33 cellular contexts compared by ENCODE assay signal in genomic region chr2:99260184-99260583, GRCh38. TPM values are rescaled to one million over a fixed set of nuclear protein-coding genes. Genes with fewer than 3 reads are reported as not detected.
"Had no signal": no experiment of that assay in that cellular context is flagged by ENCODE, and none has a peak within 500 bp of the region (broad histone marks: within the 10 kb centered on the region; RNA-seq: fewer than 3 reads in every experiment).

No MANE protein-coding gene starts in this region.

- H3K4me1 ChIP-seq: stomach, suprapubic skin, testis, thyroid gland, tibial artery, tibial nerve, transverse colon, upper lobe of left lung, upper lobe of right lung, uterus, vagina had no signal

- H3K36me3 Mint-ChIP-seq: stimulated activated effector memory CD8-positive, alpha-beta T cell treated with anti-CD3 and anti-CD28 coated beads, Interleukin-12 subunit alpha, Interleukin-12 subunit beta, amount 100 ng/mL, for 72 hours; stimulated activated memory B cell treated with anti-CD40 and anti-IgM and Interleukin-4, amounts not matched to agents 10 μg/mL and 1 μg/mL and 100 μg/mL, for 72 hours; type B pancreatic cell had no signal

- H3K4me3 ChIP-seq: stomach, suprapubic skin, testis, thoracic aorta, thyroid gland, tibial artery, tibial nerve, transverse colon, upper lobe of left lung, upper lobe of right lung, uterus, vagina had no signal

- H3K27me3 ChIP-seq: stomach, suprapubic skin, testis, thyroid gland, tibial artery, tibial nerve, transverse colon, upper lobe of left lung, upper lobe of right lung, uterus, vagina had no signal

- H3K27me3 Mint-ChIP-seq: stimulated activated memory B cell treated with anti-CD40 and anti-IgM and Interleukin-4, amounts not matched to agents 10 μg/mL and 1 μg/mL and 100 μg/mL, for 72 hours; stimulated activated naive B cell treated with anti-CD40 and anti-IgM and Interleukin-4, amounts not matched to agents 10 μg/mL and 1 μg/mL and 100 μg/mL, for 72 hours; stimulated activated naive CD8-positive, alpha-beta T cell treated with anti-CD3 and anti-CD28 coated beads, Interleukin-15, amount 100 ng/mL, for 72 hours; stimulated activated naive CD8-positive, alpha-beta T cell treated with anti-CD3 and anti-CD28 coated beads, Interleukin-15, Interleukin-2, amounts not matched to agents 100 ng/mL and 50 ng/mL, for 24 hours; type B pancreatic cell had no signal

- H3K27ac ChIP-seq: stomach, suprapubic skin, testis, thoracic aorta, thyroid gland, tibial artery, tibial nerve, transverse colon, upper lobe of left lung, upper lobe of right lung, uterus, vagina had no signal

- H3K27ac Mint-ChIP-seq: stimulated activated effector memory CD8-positive, alpha-beta T cell treated with anti-CD3 and anti-CD28 coated beads, Interleukin-12 subunit alpha, Interleukin-12 subunit beta, amount 100 ng/mL, for 72 hours; stimulated activated memory B cell treated with anti-CD40 and anti-IgM and Interleukin-4, amounts not matched to agents 10 μg/mL and 1 μg/mL and 100 μg/mL, for 72 hours; stimulated activated naive B cell treated with anti-CD40 and anti-IgM and Interleukin-4, amounts not matched to agents 10 μg/mL and 1 μg/mL and 100 μg/mL, for 72 hours; stimulated activated naive CD8-positive, alpha-beta T cell treated with anti-CD3 and anti-CD28 coated beads, Interleukin-15, Interleukin-2, amounts not matched to agents 100 ng/mL and 50 ng/mL, for 24 hours; type B pancreatic cell had no signal

- FAIRE-seq: urothelium cell line had no signal

- H3K36me3 ChIP-seq: suprapubic skin, thoracic aorta, thyroid gland, transverse colon, upper lobe of left lung, upper lobe of right lung, uterus, vagina had no signal

- ATAC-seq: stimulated activated effector memory CD8-positive, alpha-beta T cell treated with anti-CD3 and anti-CD28 coated beads, Interleukin-12 subunit alpha, Interleukin-12 subunit beta, amount 100 ng/mL, for 72 hours; stimulated activated memory B cell treated with anti-CD40 and anti-IgM and Interleukin-4, amounts not matched to agents 10 μg/mL and 1 μg/mL and 100 μg/mL, for 72 hours; stimulated activated naive B cell treated with anti-CD40 and anti-IgM and Interleukin-4, amounts not matched to agents 10 μg/mL and 1 μg/mL and 100 μg/mL, for 72 hours; stimulated activated naive CD8-positive, alpha-beta T cell treated with anti-CD3 and anti-CD28 coated beads, Interleukin-15, amount 100 ng/mL, for 72 hours; stimulated activated naive CD8-positive, alpha-beta T cell treated with anti-CD3 and anti-CD28 coated beads, Interleukin-15, Interleukin-2, amounts not matched to agents 100 U/mL and 50 U/mL, for 24 hours; upper lobe of right lung had no signal

- H3K9me3 ChIP-seq: stomach, suprapubic skin, testis, thoracic aorta, thyroid gland, tibial nerve, transverse colon, upper lobe of left lung, upper lobe of right lung, uterus, vagina had no signal

- H3K4me3 Mint-ChIP-seq: stimulated activated effector memory CD8-positive, alpha-beta T cell treated with anti-CD3 and anti-CD28 coated beads, Interleukin-12 subunit alpha, Interleukin-12 subunit beta, amount 100 ng/mL, for 72 hours; stimulated activated memory B cell treated with anti-CD40 and anti-IgM and Interleukin-4, amounts not matched to agents 10 μg/mL and 1 μg/mL and 100 μg/mL, for 72 hours; stimulated activated naive B cell treated with anti-CD40 and anti-IgM and Interleukin-4, amounts not matched to agents 10 μg/mL and 1 μg/mL and 100 μg/mL, for 72 hours; stimulated activated naive CD8-positive, alpha-beta T cell treated with anti-CD3 and anti-CD28 coated beads, Interleukin-15, amount 100 ng/mL, for 72 hours; stimulated activated naive CD8-positive, alpha-beta T cell treated with anti-CD3 and anti-CD28 coated beads, Interleukin-15, Interleukin-2, amounts not matched to agents 100 ng/mL and 50 ng/mL, for 24 hours; type B pancreatic cell had no signal

- DNase-seq: stimulated activated CD4-positive, alpha-beta T cell treated with anti-CD3 and anti-CD28 coated beads, Interleukin-2, amount 100 ng/mL, for 48 hours; stimulated activated CD4-positive, alpha-beta T cell treated with anti-CD3 and anti-CD28 coated beads, Interleukin-4, amount 100 ng/mL, for 1 hour; stimulated activated CD4-positive, alpha-beta T cell treated with anti-CD3 and anti-CD28 coated beads, Interleukin-4, amount 100 ng/mL, for 24 hours; stimulated activated CD4-positive, alpha-beta T cell treated with anti-CD3 and anti-CD28 coated beads, Interleukin-4, amount 100 ng/mL, for 4 hours; stimulated activated CD8-positive, alpha-beta memory T cell treated with anti-CD3 and anti-CD28 coated beads, Interleukin-4, amount 100 ng/mL, for 48 hours; stimulated activated naive B cell treated with anti-CD40 and anti-IgM and Interleukin-4, amounts not matched to agents 10 μg/mL and 1 μg/mL and 100 μg/mL, for 72 hours; stimulated activated naive CD4-positive, alpha-beta T cell; stimulated activated naive CD4-positive, alpha-beta T cell treated with Interleukin-2 at 50 U/mL for 16 hours; stimulated activated naive CD8-positive, alpha-beta T cell treated with anti-CD3 and anti-CD28 coated beads, Interleukin-15, amount 100 ng/mL, for 72 hours; stimulated activated naive CD8-positive, alpha-beta T cell treated with anti-CD3 and anti-CD28 coated beads, Interleukin-15, Interleukin-2, amounts not matched to agents 100 U/mL and 50 U/mL, for 24 hours; stomach; substantia nigra; testis; thyroid gland; tibial artery; transverse colon; trophoblast cell; upper lobe of left lung; upper lobe of right lung; uterus had no signal

- H3K4me1 Mint-ChIP-seq: stimulated activated effector memory CD8-positive, alpha-beta T cell treated with anti-CD3 and anti-CD28 coated beads, Interleukin-12 subunit alpha, Interleukin-12 subunit beta, amount 100 ng/mL, for 72 hours; stimulated activated memory B cell treated with anti-CD40 and anti-IgM and Interleukin-4, amounts not matched to agents 10 μg/mL and 1 μg/mL and 100 μg/mL, for 72 hours; stimulated activated naive B cell treated with anti-CD40 and anti-IgM and Interleukin-4, amounts not matched to agents 10 μg/mL and 1 μg/mL and 100 μg/mL, for 72 hours; stimulated activated naive CD8-positive, alpha-beta T cell treated with anti-CD3 and anti-CD28 coated beads, Interleukin-15, amount 100 ng/mL, for 72 hours had no signal

- H3K9me3 Mint-ChIP-seq: stimulated activated effector memory CD8-positive, alpha-beta T cell treated with anti-CD3 and anti-CD28 coated beads, Interleukin-12 subunit alpha, Interleukin-12 subunit beta, amount 100 ng/mL, for 72 hours; stimulated activated memory B cell treated with anti-CD40 and anti-IgM and Interleukin-4, amounts not matched to agents 10 μg/mL and 1 μg/mL and 100 μg/mL, for 72 hours; stimulated activated naive B cell treated with anti-CD40 and anti-IgM and Interleukin-4, amounts not matched to agents 10 μg/mL and 1 μg/mL and 100 μg/mL, for 72 hours; stimulated activated naive CD8-positive, alpha-beta T cell treated with anti-CD3 and anti-CD28 coated beads, Interleukin-15, amount 100 ng/mL, for 72 hours; stimulated activated naive CD8-positive, alpha-beta T cell treated with anti-CD3 and anti-CD28 coated beads, Interleukin-15, Interleukin-2, amounts not matched to agents 100 ng/mL and 50 ng/mL, for 24 hours; type B pancreatic cell had no signal

RNA-seq across cellular contexts. Expression of gene LYG2, which starts 4.7 kb away (rescaled TPM):
- total RNA-seq: subcutaneous adipose tissue, temporal lobe, thoracic aorta, thyroid gland, tibial nerve, transverse colon, upper lobe of left lung, upper lobe of right lung, ureter, urinary bladder, uterus, vagina had no signal
- polyA plus RNA-seq: stomach, urinary bladder had no signal

RNA-seq across cellular contexts. Expression of gene LYG1, which starts 40.8 kb away (rescaled TPM):
- total RNA-seq: vagina had no signal
